ENCODE assay signal across 20 cellular contexts in genomic region chr6:131225959-131226358, GRCh38.
DNase-seq lines count a peak whose midpoint lies in the region; ATAC-seq and TF ChIP-seq lines count a peak whose summit lies in the region.
"Had no signal": no experiment of that assay in that cellular context is flagged by ENCODE, and none has a peak within 500 bp of the region (broad histone marks: within the 10 kb centered on the region; RNA-seq: fewer than 3 reads in every experiment).

No MANE protein-coding gene starts in this region.

- no peaks in the 10 kb centered on the region for H3K79me1 ChIP-seq in mesenchymal stem cell (replicated peaks; ENCODE audit: low read length, poor library complexity, severe bottlenecking)

- peaks cover 27% of the 10 kb centered on the region for H3K4me1 Mint-ChIP-seq in WTC11
- H3K4me1 Mint-ChIP-seq: B cell had no signal

- CTCF ChIA-PET in WTC11 (lab: Charles Lee), result interaction anchor here (1.3 to 1.4 kb wide), 2 partner anchors 27 to 293 kb away, joined by 6 read pairs; no protein-coding TSS in a partner anchor

- H2BK12ac ChIP-seq in mesenchymal stem cell (ENCODE audit: low read length in 2 of 2), result no peak overlapping the region

- no peaks in the 10 kb centered on the region for H3K27me3 ChIP-seq in HUES64 (ENCODE audit: insufficient read depth, low read length)
- H3K27me3 ChIP-seq in mesenchymal stem cell (ENCODE audit: control insufficient read depth in 1 of 2, insufficient read depth in 1 of 2, low read length in 2 of 2), result no peaks in the 10 kb centered on the region
- no peaks in the 10 kb centered on the region for H3K27me3 ChIP-seq in BE2C
- H3K27me3 ChIP-seq in thyroid gland, result no peaks in the 10 kb centered on the region
- H3K27me3 ChIP-seq: Peyer's patch had no signal

- H3K36me3 ChIP-seq in HUES64 (ENCODE audit: insufficient read depth, low read length) (no peaks in the 10 kb centered on the region), mesenchymal stem cell (ENCODE audit: control insufficient read depth in 1 of 2, insufficient read depth in 2 of 2, low read depth in 1 of 2, low read length in 2 of 2) (no peaks in the 10 kb centered on the region), BE2C (no peaks in the 10 kb centered on the region), thyroid gland (no peaks in the 10 kb centered on the region)
- H3K36me3 ChIP-seq: Peyer's patch had no signal

- no peak overlapping the region for H2BK15ac ChIP-seq in mesenchymal stem cell (ENCODE audit: low read depth, poor library complexity, severe bottlenecking)

- peak overlapping the region; percentile 66 for H2BK5ac ChIP-seq in mesenchymal stem cell (ENCODE audit: low read depth, low read length, poor library complexity, severe bottlenecking)

- H2AFZ ChIP-seq in mesenchymal stem cell (ENCODE audit: low read depth, low read length), result no peak overlapping the region

- peaks cover 9% of the 10 kb centered on the region for H3K36me3 Mint-ChIP-seq in WTC11

- no peak overlapping the region for H3K4me3 Mint-ChIP-seq in WTC11
- H3K4me3 Mint-ChIP-seq: B cell, IgD-negative memory B cell had no signal

- intact Hi-C loops in thyroid gland (cut with DNase I), result no loop called here

- peak; percentile 38 for DNase-seq in NCI-H1105 treated with DMSO at 0.1 percent for 48 hours (lab: John Stamatoyannopoulos, UW)
- no peak for DNase-seq in NCI-H1105 (lab: John Stamatoyannopoulos, UW)
- no peak for DNase-seq in WTC11 (ENCODE audit: low spot score)
- no peak for DNase-seq in mesenchymal stem cell
- DNase-seq in BE2C, result no peak
- no peak for DNase-seq in thyroid gland
- DNase-seq: 8988T; CD4-positive, alpha-beta memory T cell; DMS79; Kasumi-1; NCI-H1092 treated with DMSO at 0.1 percent for 48 hours; NCI-H187; NCI-H2107; NCI-H226; Peyer's patch had no signal

- peak overlapping the region; percentile 42; the same call in 1 of the 2 replicates for H3K27ac Mint-ChIP-seq in WTC11
- H3K27ac Mint-ChIP-seq: B cell; CD4-positive, alpha-beta memory T cell; IgD-negative memory B cell had no signal

- no peak overlapping the region for H3K14ac ChIP-seq in mesenchymal stem cell (ENCODE audit: low read length in 2 of 2)

- H3K23ac ChIP-seq in mesenchymal stem cell (ENCODE audit: low read length in 2 of 2), result no peak overlapping the region

- H4K8ac ChIP-seq in mesenchymal stem cell (ENCODE audit: low read length), result no peak overlapping the region

- TF ChIP-seq CTCF in WTC11 (IDR thresholded peaks at IDR 0.05) (no peak), BE2C (IDR thresholded peaks at IDR 0.05; ENCODE audit: low read depth, low read length) (no peak), thyroid gland (IDR thresholded peaks at IDR 0.05) (no peak)

- H2AK5ac ChIP-seq in mesenchymal stem cell (ENCODE audit: low read length, severe bottlenecking), result no peak overlapping the region

- no peak for TF ChIP-seq POLR2A in thyroid gland (IDR thresholded peaks at IDR 0.05)

- peaks cover 8% of the 10 kb centered on the region for H3K9me3 Mint-ChIP-seq in WTC11

- H3K4me3 ChIP-seq in HUES64 (ENCODE audit: low read length) (no peak overlapping the region), mesenchymal stem cell (ENCODE audit: insufficient read depth in 1 of 2, low read depth in 1 of 2, low read length in 2 of 2) (no peak overlapping the region), BE2C (ENCODE audit: low read depth, low read length) (no peak overlapping the region), thyroid gland (replicated peaks in 1 of 3) (no peak overlapping the region)
- H3K4me3 ChIP-seq: Peyer's patch had no signal

- WGBS in HUES64, result 55% methylated on average over 3 of the region's 3 CpGs
- 76% methylated on average over 3 of the region's 3 CpGs for WGBS in mesenchymal stem cell
- 87 to 89% methylated on average over 3 of the region's 3 CpGs for WGBS in thyroid gland, 2 donors

- no peak overlapping the region for H4K91ac ChIP-seq in mesenchymal stem cell (ENCODE audit: low read length)

- no peak overlapping the region for H3K4ac ChIP-seq in mesenchymal stem cell (ENCODE audit: low read depth in 1 of 2, low read length in 2 of 2)

- H3K27ac ChIP-seq in HUES64 (ENCODE audit: low read depth, low read length) (peak overlapping the region; percentile 21; the same call in 1 of the 2 replicates), mesenchymal stem cell (ENCODE audit: low read length, poor library complexity, severe bottlenecking) (no peak overlapping the region), thyroid gland (no peak overlapping the region)
- H3K27ac ChIP-seq: Peyer's patch had no signal

- H3K4me2 ChIP-seq in mesenchymal stem cell (ENCODE audit: low read length, poor library complexity, severe bottlenecking), result no peak overlapping the region

- peak; percentile 58 for ATAC-seq in WTC11
- no peak for ATAC-seq in HG02623 (IDR thresholded peaks at IDR 0.05; ENCODE audit: unreplicated experiment)
- ATAC-seq: Right ventricle myocardium inferior had no signal

- H2BK120ac ChIP-seq in mesenchymal stem cell (ENCODE audit: low read depth, low read length), result no peak overlapping the region

- no peak overlapping the region for H3K18ac ChIP-seq in mesenchymal stem cell (ENCODE audit: low read depth in 1 of 2, low read length in 2 of 2)

- H3K4me1 ChIP-seq in HUES64 (ENCODE audit: insufficient read depth, low read length) (peaks cover 17% of the 10 kb centered on the region), mesenchymal stem cell (ENCODE audit: control insufficient read depth, insufficient read depth, low read depth, low read length) (no peaks in the 10 kb centered on the region), BE2C (no peaks in the 10 kb centered on the region), thyroid gland (no peaks in the 10 kb centered on the region)
- H3K4me1 ChIP-seq: Peyer's patch had no signal

- no peaks in the 10 kb centered on the region for H3K27me3 Mint-ChIP-seq in WTC11 (ENCODE audit: low read depth)
- H3K27me3 Mint-ChIP-seq: B cell; CD4-positive, alpha-beta memory T cell; IgD-negative memory B cell had no signal

- POLR2A ChIA-PET in WTC11 (lab: Charles Lee), result no interaction called here

- no peaks in the 10 kb centered on the region for H3K9me3 ChIP-seq in HUES64 (ENCODE audit: insufficient read depth, low read depth, low read length)
- no peaks in the 10 kb centered on the region for H3K9me3 ChIP-seq in mesenchymal stem cell (ENCODE audit: control insufficient read depth, low read length)
- no peaks in the 10 kb centered on the region for H3K9me3 ChIP-seq in BE2C
- no peaks in the 10 kb centered on the region for H3K9me3 ChIP-seq in thyroid gland
- H3K9me3 ChIP-seq: Peyer's patch had no signal

- H3K9ac ChIP-seq in HUES64 (ENCODE audit: low read depth, low read length) (no peak overlapping the region), mesenchymal stem cell (ENCODE audit: low read length) (no peak overlapping the region)

TF ChIP-seq in WTC11, 78 proteins besides CTCF, POLR2A, EP300 and RAD21 (continues in another document):
- TF ChIP-seq ZNF416 (CRISPR knock-in tag; IDR thresholded peaks at IDR 0.05), result no peak
- no peak for TF ChIP-seq AFF4 (CRISPR knock-in tag; IDR thresholded peaks at IDR 0.05; ENCODE audit: borderline replicate concordance)
- no peak for TF ChIP-seq MAX (CRISPR knock-in tag; IDR thresholded peaks at IDR 0.05)
